ENCODE assay signal across 24 cellular contexts in genomic region chr1:206517784-206518183, GRCh38. TPM values are rescaled to one million over a fixed set of nuclear protein-coding genes. Genes with fewer than 3 reads are reported as not detected.
"Had no signal": no experiment of that assay in that cellular context is flagged by ENCODE, and none has a peak within 500 bp of the region (broad histone marks: within the 10 kb centered on the region; RNA-seq: fewer than 3 reads in every experiment).

No MANE protein-coding gene starts in this region.

- H3K9me3 Mint-ChIP-seq: activated naive CD8-positive, alpha-beta T cell treated with anti-CD3 and anti-CD28 coated beads, Interleukin-2, amount 10 ng/mL, durations not matched to agents 7 days and 5 days; T-helper 1 cell treated with Interleukin-12 subunit alpha and Interleukin-12 subunit beta and Interleukin-4 antibody, amounts not matched to agents 30 μg/mL and 1 μg/mL, for 36 hours; type B pancreatic cell had no signal

- H3K4me1 ChIP-seq: prostate gland had no signal

- H3K36me3 ChIP-seq: brain microvascular endothelial cell, prostate gland had no signal

- H3K4me3 ChIP-seq: prostate gland, skin epidermis, testis had no signal

- DNase-seq: activated CD4-positive, alpha-beta T cell treated with anti-CD3 and anti-CD28 coated beads for 36 hours; activated CD4-positive, alpha-beta T cell treated with anti-CD3 and anti-CD28 coated beads, Interleukin-2, amount 50 U/mL, for 48 hours; activated naive CD4-positive, alpha-beta T cell; activated naive CD8-positive, alpha-beta T cell treated with anti-CD3 and anti-CD28 coated beads, Interleukin-2, amount 10 ng/mL, durations not matched to agents 7 days and 5 days; activated T-cell treated with anti-CD3 and anti-CD28 coated beads for 4 hours; amygdala; brain microvascular endothelial cell; cortex of kidney; erythroblast; foreskin melanocyte; hypothalamus; islet precursor cell; left colon; midbrain; right cardiac atrium; stimulated activated CD4-positive, alpha-beta T cell treated with anti-CD3 and anti-CD28 coated beads, Interleukin-15, amount 100 ng/mL, for 24 hours; stimulated activated CD4-positive, alpha-beta T cell treated with anti-CD3 and anti-CD28 coated beads, Interleukin-4, amount 100 ng/mL, for 1 hour; testis had no signal

- H3K4me3 Mint-ChIP-seq: activated CD4-positive, alpha-beta T cell treated with anti-CD3 and anti-CD28 coated beads for 36 hours; activated naive CD8-positive, alpha-beta T cell treated with anti-CD3 and anti-CD28 coated beads, Interleukin-2, amount 10 ng/mL, durations not matched to agents 7 days and 5 days; T-helper 1 cell treated with Interleukin-12 subunit alpha and Interleukin-12 subunit beta and Interleukin-4 antibody, amounts not matched to agents 30 μg/mL and 1 μg/mL, for 36 hours; type B pancreatic cell had no signal

- H3K4me1 Mint-ChIP-seq: activated naive CD8-positive, alpha-beta T cell treated with anti-CD3 and anti-CD28 coated beads, Interleukin-2, amount 10 ng/mL, durations not matched to agents 7 days and 5 days had no signal

- H3K36me3 Mint-ChIP-seq: activated naive CD8-positive, alpha-beta T cell treated with anti-CD3 and anti-CD28 coated beads, Interleukin-2, amount 10 ng/mL, durations not matched to agents 7 days and 5 days; type B pancreatic cell had no signal

- FAIRE-seq: endometrium had no signal

- ATAC-seq: activated CD4-positive, alpha-beta T cell treated with anti-CD3 and anti-CD28 coated beads for 36 hours; left colon; right cardiac atrium had no signal

- H3K27me3 Mint-ChIP-seq: activated CD4-positive, alpha-beta T cell treated with anti-CD3 and anti-CD28 coated beads for 36 hours had no signal

- H3K27ac ChIP-seq: brain microvascular endothelial cell, prostate gland, skin epidermis, testis had no signal

- H3K27ac Mint-ChIP-seq: activated CD4-positive, alpha-beta T cell treated with anti-CD3 and anti-CD28 coated beads for 36 hours; activated naive CD8-positive, alpha-beta T cell treated with anti-CD3 and anti-CD28 coated beads, Interleukin-2, amount 10 ng/mL, durations not matched to agents 7 days and 5 days; T-helper 1 cell treated with Interleukin-12 subunit alpha and Interleukin-12 subunit beta and Interleukin-4 antibody, amounts not matched to agents 30 μg/mL and 1 μg/mL, for 36 hours; type B pancreatic cell had no signal

- H3K9me3 ChIP-seq: prostate gland, testis had no signal

- H3K27me3 ChIP-seq: brain microvascular endothelial cell, testis had no signal

RNA-seq across cellular contexts. Expression of gene IKBKE, which starts 47.5 kb away (rescaled TPM):
- polyA plus RNA-seq: neural cell had no signal
